8 cellular contexts compared by ENCODE assay signal in the genomic region with DNA sequence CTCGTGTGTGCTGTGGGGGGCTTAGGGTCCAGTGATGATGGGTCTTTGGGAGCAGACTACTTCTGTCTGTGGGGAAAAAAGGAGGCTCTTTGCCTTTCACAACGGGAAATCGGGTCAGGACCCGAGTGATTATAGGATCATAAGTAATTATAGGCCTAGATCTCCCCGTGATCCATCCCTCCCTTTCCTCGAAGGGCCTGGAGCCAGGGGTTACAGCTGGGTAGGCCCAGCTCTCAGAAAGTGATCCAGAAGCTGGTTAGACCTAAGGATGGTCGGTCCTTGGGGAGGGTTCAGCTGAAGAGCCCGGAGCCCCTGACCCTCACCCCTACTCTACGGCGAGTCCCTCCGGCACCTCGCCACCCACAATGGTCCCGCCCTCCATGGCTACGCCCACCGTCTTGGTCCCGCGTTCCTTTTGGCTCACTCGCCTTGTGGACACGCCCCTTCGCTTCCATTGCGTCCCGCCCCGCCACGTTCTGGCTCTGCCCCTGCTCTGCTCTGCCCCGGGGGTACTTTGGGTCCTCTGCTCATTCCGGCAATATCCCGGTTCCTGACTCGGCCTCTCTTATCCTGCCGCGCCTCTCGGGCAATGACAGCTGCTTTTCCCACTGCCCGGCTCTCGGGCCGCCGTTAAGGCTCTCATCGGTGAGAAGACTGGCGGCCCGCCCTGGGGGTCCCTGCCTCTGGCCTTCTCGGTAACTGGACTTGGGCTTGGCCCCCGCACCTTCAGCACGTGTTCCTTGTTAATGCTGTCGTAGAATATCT. TPM values are rescaled to one million over a fixed set of nuclear protein-coding genes. Genes with fewer than 3 reads are reported as not detected.
DNase-seq lines count a peak whose midpoint lies in the region; ATAC-seq lines count a peak whose summit lies in the region.

No MANE protein-coding gene starts in this region.

- H3K4me2 ChIP-seq in BLaER1 treated with 17β-estradiol and CSF1 and Interleukin-3, amounts not matched to agents 10 nM and 100 nM = peak overlapping the region; percentile 93 to 100 (median 94)

- H3K9ac ChIP-seq in BLaER1 treated with 17β-estradiol and CSF1 and Interleukin-3, amounts not matched to agents 10 nM and 100 nM = peak overlapping the region; percentile 46 to 85 (median 81)

- DNase-seq in HS-5 (ENCODE audit: low read depth) (peak; percentile 22), T-helper 17 cell (peak; percentile 75 to 81 (median 80)), amniotic epithelial cell (ENCODE audit: low read depth) (peak; percentile 41), right cardiac atrium (peak; percentile 88 to 96 (median 93)), putamen (ENCODE audit: low spot score) (peak; percentile 74)

- no peaks in the 10 kb centered on the region for H3K9me3 ChIP-seq in BLaER1 treated with 17β-estradiol and CSF1 and Interleukin-3, amounts not matched to agents 10 nM and 100 nM (replicated peaks in 1 of 11)
- H3K9me3 ChIP-seq in T-helper 17 cell (ENCODE audit: control insufficient read depth, low read length, poor library complexity, severe bottlenecking) = no peaks in the 10 kb centered on the region
- H3K9me3 ChIP-seq in right cardiac atrium (ENCODE audit: control insufficient read depth, low read length) = no peaks in the 10 kb centered on the region

- H3K4me1 Mint-ChIP-seq in T-helper 17 cell = peaks cover 19% of the 10 kb centered on the region

- intact Hi-C loops in right cardiac atrium (cut with DNase I) = no loop called here

- peak overlapping the region; percentile 51 to 78 (median 73) for H3K4me3 ChIP-seq in BLaER1 treated with 17β-estradiol and CSF1 and Interleukin-3, amounts not matched to agents 10 nM and 100 nM
- H3K4me3 ChIP-seq in right cardiac atrium (ENCODE audit: low read length) = peak overlapping the region; percentile 55
- H3K4me3 ChIP-seq in urinary bladder (ENCODE audit: low read depth, low read length) = peak overlapping the region; percentile 42

- peak; percentile 38 for ATAC-seq in GM19324 (IDR thresholded peaks at IDR 0.05; ENCODE audit: low FRiP score, unreplicated experiment)
- peak; percentile 95 for ATAC-seq in T-helper 17 cell
- peak; percentile 96 to 97 for ATAC-seq in right cardiac atrium

- peak overlapping the region; percentile 74 for H3K27ac Mint-ChIP-seq in T-helper 17 cell

- peak overlapping the region; percentile 92 for H3K4me3 Mint-ChIP-seq in T-helper 17 cell

- 3% methylated on average over 42 of the region's 42 CpGs for WGBS in right cardiac atrium
- WGBS in urinary bladder = 2% methylated on average over 42 of the region's 42 CpGs

- H3K27ac ChIP-seq in BLaER1 treated with 17β-estradiol and CSF1 and Interleukin-3, amounts not matched to agents 10 nM and 100 nM = peak overlapping the region in 10 of 11 experiments; percentile 13 to 85 (median 76); a peak in 18 of 22 replicates
- H3K27ac ChIP-seq in right cardiac atrium (ENCODE audit: low read length) (peak overlapping the region; percentile 3), urinary bladder (ENCODE audit: low read depth) (peak overlapping the region; percentile 28)

- no peaks in the 10 kb centered on the region for H4K20me1 ChIP-seq in BLaER1 treated with 17β-estradiol and CSF1 and Interleukin-3, amounts not matched to agents 10 nM and 100 nM

- H3K36me3 Mint-ChIP-seq in T-helper 17 cell (ENCODE audit: low read depth) = no peaks in the 10 kb centered on the region

- no peaks in the 10 kb centered on the region for H3K27me3 ChIP-seq in BLaER1 treated with 17β-estradiol and CSF1 and Interleukin-3, amounts not matched to agents 10 nM and 100 nM
- no peaks in the 10 kb centered on the region for H3K27me3 ChIP-seq in right cardiac atrium (ENCODE audit: control insufficient read depth, insufficient read depth)

- H3K27me3 Mint-ChIP-seq in T-helper 17 cell = no peaks in the 10 kb centered on the region

- peaks cover 4 to 23% (median 11%) of the 10 kb centered on the region in 10 experiments; a peak in 16 of 20 replicates for H3K4me1 ChIP-seq in BLaER1 treated with 17β-estradiol and CSF1 and Interleukin-3, amounts not matched to agents 10 nM and 100 nM
- H3K4me1 ChIP-seq in right cardiac atrium (ENCODE audit: control insufficient read depth, insufficient read depth, low read length) (peaks cover 3% of the 10 kb centered on the region), urinary bladder (ENCODE audit: insufficient read depth) (no peaks in the 10 kb centered on the region)

- H3K36me3 ChIP-seq in BLaER1 treated with 17β-estradiol and CSF1 and Interleukin-3, amounts not matched to agents 10 nM and 100 nM = no peaks in the 10 kb centered on the region
- H3K36me3 ChIP-seq in urinary bladder (ENCODE audit: insufficient read depth) = no peaks in the 10 kb centered on the region

RNA-seq across cellular contexts. Expression of a gene that starts 5.0 kb away (rescaled TPM):
- total RNA-seq in T-helper 17 cell (1 to 10 TPM; 2.0 to 9.4 TPM), right cardiac atrium (1 to 10 TPM; 1.0 to 1.3 (median 1.1) TPM), urinary bladder (0.21 TPM)
- polyA plus RNA-seq in right cardiac atrium (0.66 TPM), urinary bladder (0.32 TPM)

RNA-seq across cellular contexts. Expression of a gene that starts 22.4 kb away (rescaled TPM):
- 1 to 10 TPM; 5.4 to 6.1 TPM for total RNA-seq in T-helper 17 cell
- total RNA-seq in right cardiac atrium = 1 to 10 TPM; 4.6 to 6.8 (median 5.1) TPM
- 3.6 TPM for polyA plus RNA-seq in right cardiac atrium
- total RNA-seq in urinary bladder = 2.7 TPM
- polyA plus RNA-seq in urinary bladder = 4.5 TPM

Comparison
In these comparisons a context has a peak if more than half of its experiments do, and no peak if none do; other contexts are left out.
1. Peak in every context shown above with its lines: DNase-seq, ATAC-seq, H3K4me3 ChIP-seq and H3K27ac ChIP-seq.
2. H3K27ac ChIP-seq: peak in every context shown above with its lines; median percentile 76 in BLaER1 treated with 17β-estradiol and CSF1 and Interleukin-3, amounts not matched to agents 10 nM and 100 nM; 28 in urinary bladder; 3 in right cardiac atrium.
3. ATAC-seq: peak in every context shown above with its lines; median percentile 96 in right cardiac atrium; 95 in T-helper 17 cell; 38 in GM19324.
4. DNase-seq: peak in every context shown above with its lines; median percentile 93 in right cardiac atrium; 80 in T-helper 17 cell; 74 in putamen; 41 in amniotic epithelial cell; 22 in HS-5.